ENCODE assay signal across 8 cellular contexts in the genomic region with DNA sequence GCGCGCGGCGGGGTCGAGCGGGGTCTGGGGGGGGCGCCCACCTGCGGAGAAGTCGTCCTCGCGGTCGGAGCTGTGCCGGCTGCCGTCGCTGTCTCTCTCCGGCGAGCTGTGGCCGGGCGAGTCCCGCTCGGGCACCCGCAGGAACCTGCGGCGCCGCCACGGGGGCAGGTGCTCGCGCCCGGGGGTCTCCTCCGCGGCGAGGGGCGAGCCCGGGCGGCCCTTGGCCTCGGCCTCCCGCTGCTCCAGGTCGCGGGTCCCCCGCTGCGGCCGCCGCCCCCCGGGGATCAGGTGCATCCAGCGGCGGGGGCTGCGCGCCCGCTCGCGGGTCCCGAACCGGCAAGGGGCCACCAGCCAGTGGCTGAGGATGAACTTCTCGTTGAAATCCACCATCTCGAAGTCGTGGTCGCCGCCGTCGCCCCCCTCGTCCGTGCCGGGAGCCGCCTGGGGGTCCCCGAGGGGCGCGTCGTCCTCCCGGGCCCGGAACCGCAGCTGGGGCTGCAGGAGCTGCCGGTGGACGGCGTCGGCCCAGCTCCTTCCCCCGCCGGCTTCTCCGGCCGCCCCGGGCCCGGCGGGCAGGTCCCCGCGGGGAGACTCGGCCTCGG. TPM values are rescaled to one million over a fixed set of nuclear protein-coding genes. Genes with fewer than 3 reads are reported as not detected.
DNase-seq lines count a peak whose midpoint lies in the region; ATAC-seq, FAIRE-seq and TF ChIP-seq lines count a peak whose summit lies in the region.

No MANE protein-coding gene starts in this region.

- ATAC-seq in GM18502 (IDR thresholded peaks at IDR 0.05; ENCODE audit: poor library complexity, unreplicated experiment), result peak; percentile 13
- ATAC-seq in HG02970 (IDR thresholded peaks at IDR 0.05; ENCODE audit: low FRiP score, unreplicated experiment), result peak; percentile 14
- peak; percentile 12 for ATAC-seq in central memory CD8-positive, alpha-beta T cell (replicated peaks; ENCODE audit: extremely low read depth, poor library complexity, severe bottlenecking)
- ATAC-seq in GM21526 (IDR thresholded peaks at IDR 0.05; ENCODE audit: low FRiP score, unreplicated experiment), result no peak

- no peaks in the 10 kb centered on the region for H3K36me3 ChIP-seq in parathyroid adenoma (ENCODE audit: control insufficient read depth, insufficient read depth, low read length)

- H3K27me3 ChIP-seq in parathyroid adenoma (ENCODE audit: control insufficient read depth, insufficient read depth, low read length), result no peaks in the 10 kb centered on the region

- H3K9me3 Mint-ChIP-seq in central memory CD8-positive, alpha-beta T cell, result no peaks in the 10 kb centered on the region
- H3K9me3 Mint-ChIP-seq in chondrocyte (ENCODE audit: low read depth), result no peaks in the 10 kb centered on the region

- no peak for TF ChIP-seq CTCF in parathyroid adenoma (IDR thresholded peaks at IDR 0.05)
- no peak for TF ChIP-seq CTCF in chondrocyte (IDR thresholded peaks at IDR 0.05)

- H3K4me1 ChIP-seq in parathyroid adenoma, result peaks cover 6% of the 10 kb centered on the region

- H2AFZ ChIP-seq in parathyroid adenoma, result peak overlapping the region; percentile 15

- peak overlapping the region; percentile 72 for H3K4me3 ChIP-seq in parathyroid adenoma (ENCODE audit: low read depth, low read length)

- H3K4me1 Mint-ChIP-seq in central memory CD8-positive, alpha-beta T cell, result peaks cover 23% of the 10 kb centered on the region
- H3K4me1 Mint-ChIP-seq in chondrocyte (ENCODE audit: low read depth), result peaks cover 20% of the 10 kb centered on the region

- peak overlapping the region; percentile 73 for H3K4me2 ChIP-seq in parathyroid adenoma (ENCODE audit: low read length)

- H3K9ac ChIP-seq in parathyroid adenoma, result no peak overlapping the region

- no peak for FAIRE-seq in H54 (lab: Jason Lieb, UNC)

- no peak for DNase-seq in central memory CD8-positive, alpha-beta T cell (ENCODE audit: low spot score in 2 of 2)
- DNase-seq in caudate nucleus (lab: John Stamatoyannopoulos, UW), result no peak
- DNase-seq in H54 (ENCODE audit: insufficient read length, low spot score), result no peak
- no peak for DNase-seq in chondrocyte (ENCODE audit: low spot score)

- no peak for TF ChIP-seq POLR2A in H54 (IDR thresholded peaks at IDR 0.05; ENCODE audit: low read depth, low read length)

- no peaks in the 10 kb centered on the region for H3K79me2 ChIP-seq in parathyroid adenoma

- no peaks in the 10 kb centered on the region for H3K9me3 ChIP-seq in parathyroid adenoma (ENCODE audit: control insufficient read depth, low read length)

- peaks cover 7% of the 10 kb centered on the region for H3K36me3 Mint-ChIP-seq in central memory CD8-positive, alpha-beta T cell (ENCODE audit: insufficient read depth)
- H3K36me3 Mint-ChIP-seq in chondrocyte (ENCODE audit: low read depth), result peaks cover 2% of the 10 kb centered on the region

- H3K27me3 Mint-ChIP-seq in central memory CD8-positive, alpha-beta T cell, result peaks cover 47% of the 10 kb centered on the region
- H3K27me3 Mint-ChIP-seq in chondrocyte (ENCODE audit: low read depth), result peaks cover 40% of the 10 kb centered on the region

- H3K27ac ChIP-seq in parathyroid adenoma (no peak overlapping the region), caudate nucleus (ENCODE audit: low read depth, low read length) (no peak overlapping the region)

- peak overlapping the region; percentile 86 for H3K4me3 Mint-ChIP-seq in central memory CD8-positive, alpha-beta T cell
- H3K4me3 Mint-ChIP-seq in chondrocyte (ENCODE audit: unreplicated experiment), result no peak overlapping the region

- no peak overlapping the region for H3K27ac Mint-ChIP-seq in central memory CD8-positive, alpha-beta T cell (ENCODE audit: low read depth)
- H3K27ac Mint-ChIP-seq in chondrocyte (ENCODE audit: unreplicated experiment), result no peak overlapping the region

RNA-seq across cellular contexts. Expression of a gene that starts 41.4 kb away (rescaled TPM):
- not detected in 3 replicates for total RNA-seq in chondrocyte

RNA-seq across cellular contexts. Expression of a gene that starts 49.1 kb away (rescaled TPM):
- 114 to 129 TPM (median 119 TPM) in 3 replicates for total RNA-seq in chondrocyte

RNA-seq across cellular contexts. Expression of a gene that starts 50.6 kb away (rescaled TPM):
- total RNA-seq in chondrocyte, result not detected in 3 replicates
